ENCODE assay signal across 20 cellular contexts in genomic region chr11:64256300-64256699, GRCh38. TPM values are rescaled to one million over a fixed set of nuclear protein-coding genes. Genes with fewer than 3 reads are reported as not detected.
DNase-seq lines count a peak whose midpoint lies in the region; ATAC-seq, FAIRE-seq and TF ChIP-seq lines count a peak whose summit lies in the region.
"Had no signal": no experiment of that assay in that cellular context is flagged by ENCODE, and none has a peak within 500 bp of the region (broad histone marks: within the 10 kb centered on the region; RNA-seq: fewer than 3 reads in every experiment).

No MANE protein-coding gene starts in this region.

- no peak for ATAC-seq in stimulated activated memory B cell treated with anti-CD40 and anti-IgM and Interleukin-4, amounts not matched to agents 10 μg/mL and 1 μg/mL and 100 μg/mL, for 72 hours
- ATAC-seq in HG03442 (IDR thresholded peaks at IDR 0.05; ENCODE audit: unreplicated experiment) = no peak
- ATAC-seq: A549, GM23338 had no signal

- H3K27ac ChIP-seq in HEK293 (ENCODE audit: extremely low read depth, low read depth, low read length) = no peak overlapping the region
- H3K27ac ChIP-seq in kidney (ENCODE audit: low read depth in 2 of 2, low read length in 2 of 2) = no peak overlapping the region
- H3K27ac ChIP-seq: A549, C4-2B had no signal

- H3K27ac Mint-ChIP-seq in stimulated activated memory B cell treated with anti-CD40 and anti-IgM and Interleukin-4, amounts not matched to agents 10 μg/mL and 1 μg/mL and 100 μg/mL, for 72 hours = no peak overlapping the region
- H3K27ac Mint-ChIP-seq: CD4-positive, alpha-beta T cell; GM23338 had no signal

- TF ChIP-seq CTCF in HEK293 (tag by site-specific recombination; IDR thresholded peaks at IDR 0.05) = no peak
- no peak for TF ChIP-seq CTCF in kidney (IDR thresholded peaks at IDR 0.05; ENCODE audit: borderline replicate concordance, extremely low read depth, insufficient read depth)

- CTCF ChIA-PET in HEK293 (lab: Yijun Ruan, JAX) = interaction anchor here (0.6 to 0.8 kb wide), 3 partner anchors 12 to 87 kb away, joined by 3 to 5 read pairs (median 3); no protein-coding TSS in a partner anchor

- peaks cover 0 to 57% of the 10 kb centered on the region in 2 experiments; a peak in 2 of 3 replicates for H3K36me3 ChIP-seq in HEK293 (ENCODE audit: control insufficient read depth in 2 of 2, insufficient read depth in 1 of 2, low read length in 2 of 2)
- H3K36me3 ChIP-seq in kidney (ENCODE audit: control insufficient read depth in 1 of 2, insufficient read depth in 2 of 2, low read length in 2 of 2) = peaks cover 6% of the 10 kb centered on the region in 2 donors

- H3K4me1 ChIP-seq in HEK293 (ENCODE audit: control insufficient read depth, insufficient read depth, low read length) (peaks cover 5% of the 10 kb centered on the region), kidney (ENCODE audit: control insufficient read depth in 1 of 2, insufficient read depth in 1 of 2, low read depth in 1 of 2, low read length in 2 of 2) (peaks cover 5 to 14% of the 10 kb centered on the region in 2 donors)

- no peak overlapping the region for H3K4me3 ChIP-seq in HEK293 (ENCODE audit: low read depth, low read length)
- H3K4me3 ChIP-seq in kidney (ENCODE audit: low read length in 2 of 2) = no peak overlapping the region
- H3K4me3 ChIP-seq: A549, GM23338 had no signal

- H3K4me1 Mint-ChIP-seq in stimulated activated memory B cell treated with anti-CD40 and anti-IgM and Interleukin-4, amounts not matched to agents 10 μg/mL and 1 μg/mL and 100 μg/mL, for 72 hours = peaks cover 38% of the 10 kb centered on the region

- no peak for FAIRE-seq in kidney (lab: Jason Lieb, UNC)
- FAIRE-seq: A549, GM12892, GM18507, H54 had no signal

- POLR2A ChIA-PET in HEK293 (lab: Yijun Ruan, JAX) = interaction anchor here (0.9 to 1.6 kb wide), 4 partner anchors 12 to 15 kb away, joined by 3 to 6 read pairs (median 4); no protein-coding TSS in a partner anchor

- DNase-seq in RPMI8226 = peak; percentile 3
- DNase-seq in kidney = peak; percentile 61
- DNase-seq in activated CD4-positive, CD25-positive, alpha-beta regulatory T cell (lab: John Stamatoyannopoulos, UW) = no peak
- DNase-seq: AML-193; CD4-positive, alpha-beta T cell; DMS153; DMS79; GDM1; HCEC 1CT; IMR-90; KBM-7 had no signal

- H3K4me3 Mint-ChIP-seq in stimulated activated memory B cell treated with anti-CD40 and anti-IgM and Interleukin-4, amounts not matched to agents 10 μg/mL and 1 μg/mL and 100 μg/mL, for 72 hours = no peak overlapping the region
- H3K4me3 Mint-ChIP-seq: CD4-positive, alpha-beta T cell; GM23338 had no signal

- H3K36me3 Mint-ChIP-seq in stimulated activated memory B cell treated with anti-CD40 and anti-IgM and Interleukin-4, amounts not matched to agents 10 μg/mL and 1 μg/mL and 100 μg/mL, for 72 hours = peaks cover 23% of the 10 kb centered on the region

- intact Hi-C loops in kidney (cut with DNase I) = no loop called here

- H3K9ac ChIP-seq in kidney (ENCODE audit: low read length in 2 of 2) = no peak overlapping the region

- no peaks in the 10 kb centered on the region for H3K9me3 ChIP-seq in HEK293 (ENCODE audit: control insufficient read depth, insufficient read depth, low read depth, low read length)
- no peaks in the 10 kb centered on the region for H3K9me3 ChIP-seq in kidney (ENCODE audit: control insufficient read depth in 1 of 2, low read length in 2 of 2)
- H3K9me3 ChIP-seq: A549 had no signal

- H3K9me3 Mint-ChIP-seq in stimulated activated memory B cell treated with anti-CD40 and anti-IgM and Interleukin-4, amounts not matched to agents 10 μg/mL and 1 μg/mL and 100 μg/mL, for 72 hours = no peaks in the 10 kb centered on the region
- H3K9me3 Mint-ChIP-seq: CD4-positive, alpha-beta T cell; GM23338 had no signal

- no peaks in the 10 kb centered on the region for H3K27me3 Mint-ChIP-seq in stimulated activated memory B cell treated with anti-CD40 and anti-IgM and Interleukin-4, amounts not matched to agents 10 μg/mL and 1 μg/mL and 100 μg/mL, for 72 hours
- H3K27me3 Mint-ChIP-seq: CD4-positive, alpha-beta T cell had no signal

TF ChIP-seq in HEK293, 187 proteins besides CTCF, POLR2A, EP300 and RAD21:
- no peak for TF ChIP-seq ZNF366 (tag by site-specific recombination; conservative IDR thresholded peaks at IDR 0.05)
- peak; percentile 83 for TF ChIP-seq ZNF449 (tag by site-specific recombination; IDR thresholded peaks at IDR 0.05)

RNA-seq across cellular contexts. Expression of gene PLCB3, which starts 5.0 kb away (rescaled TPM):
- total RNA-seq in kidney = 24.6 TPM
- polyA plus RNA-seq in kidney (ENCODE audit: insufficient read depth, low read depth, low replicate concordance) = 9.6 TPM

RNA-seq across cellular contexts. Expression of gene PPP1R14B, which starts 9.6 kb away (rescaled TPM):
- 86.5 TPM for total RNA-seq in kidney
- 145 TPM for polyA plus RNA-seq in kidney (ENCODE audit: insufficient read depth, low read depth, low replicate concordance)

RNA-seq across cellular contexts. Expression of gene FKBP2, which starts 15.4 kb away (rescaled TPM):
- total RNA-seq in kidney = 76.0 TPM
- 411 TPM for polyA plus RNA-seq in kidney (ENCODE audit: insufficient read depth, low read depth, low replicate concordance)

RNA-seq across cellular contexts. Expression of gene VEGFB, which starts 21.9 kb away (rescaled TPM):
- total RNA-seq in kidney = 77.6 TPM
- 157 TPM for polyA plus RNA-seq in kidney (ENCODE audit: insufficient read depth, low read depth, low replicate concordance)

RNA-seq across cellular contexts. Expression of gene DNAJC4, which starts 26.0 kb away (rescaled TPM):
- total RNA-seq in kidney = 31.1 TPM
- 102 TPM for polyA plus RNA-seq in kidney (ENCODE audit: insufficient read depth, low read depth, low replicate concordance)

Comparison
In these comparisons a context has a peak if more than half of its experiments do, and no peak if none do; other contexts are left out.
1. DNase-seq: peak in RPMI8226 (single experiment) and kidney (single experiment); none in activated CD4-positive, CD25-positive, alpha-beta regulatory T cell (0 of 4).